ENCODE assay signal across 1 cellular context in the genomic region with DNA sequence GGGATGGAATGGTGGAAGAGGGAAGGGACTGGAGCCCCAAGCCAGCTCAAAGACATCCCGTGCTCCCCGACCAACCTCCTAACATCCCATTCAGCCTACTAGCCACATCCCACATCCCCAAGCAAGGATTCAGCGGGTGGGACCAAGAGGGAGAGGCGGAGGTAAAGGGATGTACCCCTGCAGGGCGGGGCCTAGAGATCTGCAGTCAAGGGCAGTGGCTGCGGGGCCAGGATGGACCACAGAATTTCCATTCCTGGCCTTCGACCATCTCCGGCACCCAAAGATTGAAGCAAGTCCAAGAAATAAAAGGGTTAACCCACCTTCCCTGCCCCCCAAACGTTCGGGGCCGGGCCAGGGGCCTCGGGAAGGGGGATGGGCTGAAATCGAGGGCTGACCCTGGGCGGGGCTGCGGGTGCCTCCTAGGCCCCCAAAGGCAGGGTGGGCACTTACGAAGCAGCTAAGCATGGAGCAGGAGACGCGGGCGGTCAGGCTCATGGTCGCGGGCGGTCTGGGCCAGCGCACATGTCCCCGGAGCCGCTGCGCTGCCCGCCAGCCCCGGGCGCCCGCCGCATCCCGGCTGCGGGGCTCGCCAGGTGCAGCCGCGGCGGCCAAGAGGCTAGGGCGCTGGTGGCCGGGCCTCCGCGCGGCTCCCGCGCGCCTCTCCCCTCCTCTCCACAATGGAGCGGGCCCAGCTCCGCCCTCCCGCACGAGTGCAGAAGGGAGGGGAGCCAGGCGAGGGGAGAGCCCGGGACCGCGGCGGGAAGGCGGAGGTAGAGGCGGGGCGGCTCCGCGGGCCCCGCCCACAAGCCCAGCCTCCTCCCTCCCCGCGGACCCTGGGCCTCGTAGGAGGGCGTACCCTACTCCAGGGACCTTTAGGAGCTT.
TF ChIP-seq lines count a peak whose summit lies in the region.

A gene (minus strand): TSS at position 726 of the 882 bp plus-strand sequence. CDS start 231 bp downstream, at position 495.

TF ChIP-seq in K562, 482 proteins besides CTCF, POLR2A, EP300 and RAD21 (continued from another document):
- TF ChIP-seq, protein P1, sequence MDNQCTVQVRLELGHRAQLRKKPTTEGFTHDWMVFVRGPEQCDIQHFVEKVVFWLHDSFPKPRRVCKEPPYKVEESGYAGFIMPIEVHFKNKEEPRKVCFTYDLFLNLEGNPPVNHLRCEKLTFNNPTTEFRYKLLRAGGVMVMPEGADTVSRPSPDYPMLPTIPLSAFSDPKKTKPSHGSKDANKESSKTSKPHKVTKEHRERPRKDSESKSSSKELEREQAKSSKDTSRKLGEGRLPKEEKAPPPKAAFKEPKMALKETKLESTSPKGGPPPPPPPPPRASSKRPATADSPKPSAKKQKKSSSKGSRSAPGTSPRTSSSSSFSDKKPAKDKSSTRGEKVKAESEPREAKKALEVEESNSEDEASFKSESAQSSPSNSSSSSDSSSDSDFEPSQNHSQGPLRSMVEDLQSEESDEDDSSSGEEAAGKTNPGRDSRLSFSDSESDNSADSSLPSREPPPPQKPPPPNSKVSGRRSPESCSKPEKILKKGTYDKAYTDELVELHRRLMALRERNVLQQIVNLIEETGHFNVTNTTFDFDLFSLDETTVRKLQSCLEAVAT (IDR thresholded peaks at IDR 0.05), result no peak
- no peak for TF ChIP-seq SETDB1 (IDR thresholded peaks at IDR 0.05; ENCODE audit: low read length)
- no peak for TF ChIP-seq HNRNPH1 (optimal IDR thresholded peaks at IDR 0.05; ENCODE audit: low read depth, low read length)
- TF ChIP-seq FOXK2 (conservative IDR thresholded peaks at IDR 0.05 in 1 of 2, IDR thresholded peaks at IDR 0.05 in 1 of 2; ENCODE audit: low read depth in 2 of 2), result no peak
- TF ChIP-seq, protein P2, sequence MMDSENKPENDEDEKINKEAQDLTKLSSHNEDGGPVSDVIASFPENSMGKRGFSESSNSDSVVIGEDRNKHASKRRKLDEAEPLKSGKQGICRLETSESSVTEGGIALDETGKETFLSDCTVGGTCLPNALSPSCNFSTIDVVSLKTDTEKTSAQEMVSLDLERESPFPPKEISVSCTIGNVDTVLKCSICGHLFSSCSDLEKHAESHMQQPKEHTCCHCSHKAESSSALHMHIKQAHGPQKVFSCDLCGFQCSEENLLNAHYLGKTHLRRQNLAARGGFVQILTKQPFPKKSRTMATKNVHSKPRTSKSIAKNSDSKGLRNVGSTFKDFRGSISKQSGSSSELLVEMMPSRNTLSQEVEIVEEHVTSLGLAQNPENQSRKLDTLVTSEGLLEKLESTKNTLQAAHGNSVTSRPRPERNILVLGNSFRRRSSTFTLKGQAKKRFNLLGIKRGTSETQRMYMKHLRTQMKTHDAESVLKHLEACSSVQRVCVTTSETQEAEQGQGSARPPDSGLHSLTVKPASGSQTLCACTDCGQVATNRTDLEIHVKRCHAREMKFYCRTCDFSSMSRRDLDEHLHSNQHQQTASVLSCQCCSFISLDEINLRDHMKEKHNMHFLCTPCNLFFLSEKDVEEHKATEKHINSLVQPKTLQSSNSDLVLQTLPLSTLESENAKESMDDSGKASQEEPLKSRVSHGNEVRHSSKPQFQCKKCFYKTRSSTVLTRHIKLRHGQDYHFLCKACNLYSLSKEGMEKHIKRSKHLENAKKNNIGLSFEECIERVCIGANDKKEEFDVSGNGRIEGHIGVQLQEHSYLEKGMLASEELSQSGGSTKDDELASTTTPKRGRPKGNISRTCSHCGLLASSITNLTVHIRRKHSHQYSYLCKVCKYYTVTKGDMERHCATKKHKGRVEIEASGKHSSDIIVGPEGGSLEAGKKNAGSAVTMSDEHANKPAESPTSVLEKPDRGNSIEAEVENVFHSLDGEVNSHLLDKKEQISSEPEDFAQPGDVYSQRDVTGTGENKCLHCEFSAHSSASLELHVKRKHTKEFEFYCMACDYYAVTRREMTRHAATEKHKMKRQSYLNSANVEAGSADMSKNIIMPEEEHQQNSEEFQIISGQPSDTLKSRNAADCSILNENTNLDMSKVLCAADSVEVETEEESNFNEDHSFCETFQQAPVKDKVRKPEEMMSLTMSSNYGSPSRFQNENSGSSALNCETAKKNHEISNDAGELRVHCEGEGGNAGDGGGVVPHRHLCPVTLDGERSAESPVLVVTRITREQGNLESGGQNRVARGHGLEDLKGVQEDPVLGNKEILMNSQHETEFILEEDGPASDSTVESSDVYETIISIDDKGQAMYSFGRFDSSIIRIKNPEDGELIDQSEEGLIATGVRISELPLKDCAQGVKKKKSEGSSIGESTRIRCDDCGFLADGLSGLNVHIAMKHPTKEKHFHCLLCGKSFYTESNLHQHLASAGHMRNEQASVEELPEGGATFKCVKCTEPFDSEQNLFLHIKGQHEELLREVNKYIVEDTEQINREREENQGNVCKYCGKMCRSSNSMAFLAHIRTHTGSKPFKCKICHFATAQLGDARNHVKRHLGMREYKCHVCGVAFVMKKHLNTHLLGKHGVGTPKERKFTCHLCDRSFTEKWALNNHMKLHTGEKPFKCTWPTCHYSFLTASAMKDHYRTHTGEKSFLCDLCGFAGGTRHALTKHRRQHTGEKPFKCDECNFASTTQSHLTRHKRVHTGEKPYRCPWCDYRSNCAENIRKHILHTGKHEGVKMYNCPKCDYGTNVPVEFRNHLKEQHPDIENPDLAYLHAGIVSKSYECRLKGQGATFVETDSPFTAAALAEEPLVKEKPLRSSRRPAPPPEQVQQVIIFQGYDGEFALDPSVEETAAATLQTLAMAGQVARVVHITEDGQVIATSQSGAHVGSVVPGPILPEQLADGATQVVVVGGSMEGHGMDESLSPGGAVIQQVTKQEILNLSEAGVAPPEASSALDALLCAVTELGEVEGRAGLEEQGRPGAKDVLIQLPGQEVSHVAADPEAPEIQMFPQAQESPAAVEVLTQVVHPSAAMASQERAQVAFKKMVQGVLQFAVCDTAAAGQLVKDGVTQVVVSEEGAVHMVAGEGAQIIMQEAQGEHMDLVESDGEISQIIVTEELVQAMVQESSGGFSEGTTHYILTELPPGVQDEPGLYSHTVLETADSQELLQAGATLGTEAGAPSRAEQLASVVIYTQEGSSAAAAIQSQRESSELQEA (IDR thresholded peaks at IDR 0.05; ENCODE audit: low read depth), result no peak
- no peak for TF ChIP-seq TARDBP (IDR thresholded peaks at IDR 0.05)
- no peak for TF ChIP-seq ZNF239 (CRISPR knock-in tag; IDR thresholded peaks at IDR 0.05)
- TF ChIP-seq, protein P3, sequence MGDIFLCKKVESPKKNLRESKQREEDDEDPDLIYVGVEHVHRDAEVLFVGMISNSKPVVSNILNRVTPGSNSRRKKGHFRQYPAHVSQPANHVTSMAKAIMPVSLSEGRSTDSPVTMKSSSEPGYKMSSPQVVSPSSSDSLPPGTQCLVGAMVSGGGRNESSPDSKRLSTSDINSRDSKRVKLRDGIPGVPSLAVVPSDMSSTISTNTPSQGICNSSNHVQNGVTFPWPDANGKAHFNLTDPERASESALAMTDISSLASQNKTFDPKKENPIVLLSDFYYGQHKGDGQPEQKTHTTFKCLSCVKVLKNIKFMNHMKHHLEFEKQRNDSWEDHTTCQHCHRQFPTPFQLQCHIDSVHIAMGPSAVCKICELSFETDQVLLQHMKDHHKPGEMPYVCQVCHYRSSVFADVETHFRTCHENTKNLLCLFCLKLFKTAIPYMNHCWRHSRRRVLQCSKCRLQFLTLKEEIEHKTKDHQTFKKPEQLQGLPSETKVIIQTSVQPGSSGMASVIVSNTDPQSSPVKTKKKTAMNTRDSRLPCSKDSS (IDR thresholded peaks at IDR 0.05; ENCODE audit: low read depth, partially characterized antibody), result no peak
- no peak for TF ChIP-seq PHF21A (IDR thresholded peaks at IDR 0.05; ENCODE audit: borderline replicate concordance, low read depth)
- peak; percentile 56 for TF ChIP-seq TBP (optimal IDR thresholded peaks at IDR 0.05; ENCODE audit: low read depth, low read length)
- TF ChIP-seq ZFX (CRISPR knock-in tag; IDR thresholded peaks at IDR 0.05), result peak; percentile 45; the same call in 1 of the 2 replicates
